In the genomic region with DNA sequence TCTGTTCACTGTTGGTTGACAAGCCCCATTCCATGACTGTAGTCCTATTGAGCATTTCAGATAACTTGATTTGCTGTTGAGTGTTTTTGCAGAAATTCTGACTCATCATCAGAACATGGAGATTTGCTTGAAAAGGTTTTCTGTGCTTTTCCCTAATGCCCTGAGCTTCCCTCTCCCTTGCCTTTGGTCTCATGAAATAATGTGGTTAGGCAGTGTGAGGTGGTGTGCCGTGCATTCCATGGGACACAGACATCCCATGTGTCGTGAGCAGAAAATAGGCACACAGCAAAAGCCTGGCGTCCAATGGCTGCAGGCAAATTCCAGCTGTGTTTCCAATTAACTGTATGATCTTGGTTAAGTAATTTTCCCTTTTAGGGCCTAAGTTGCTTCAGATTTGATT, we compare ENCODE assay signal across 33 cellular contexts.
DNase-seq lines count a peak whose midpoint lies in the region; FAIRE-seq and TF ChIP-seq lines count a peak whose summit lies in the region.
"Had no signal": no experiment of that assay in that cellular context is flagged by ENCODE, and none has a peak within 500 bp of the region (broad histone marks: within the 10 kb centered on the region; RNA-seq: fewer than 3 reads in every experiment).

No MANE protein-coding gene starts in this region.

- H3K79me2 ChIP-seq in PC-9 (ENCODE audit: low read depth) (no peaks in the 10 kb centered on the region), keratinocyte (ENCODE audit: control insufficient read depth, insufficient read depth, low read length) (no peaks in the 10 kb centered on the region)

- H3F3A ChIP-seq in PC-9 (ENCODE audit: insufficient read depth, low read depth), result peaks cover 33% of the 10 kb centered on the region

- H4K20me1 ChIP-seq in PC-9 (ENCODE audit: insufficient read depth) (no peaks in the 10 kb centered on the region), keratinocyte (ENCODE audit: control insufficient read depth, extremely low read depth, insufficient read depth, low read length) (no peaks in the 10 kb centered on the region)

- TF ChIP-seq CTCF in AG10803 (conservative IDR thresholded peaks at IDR 0.05; ENCODE audit: low read length), result no peak
- TF ChIP-seq CTCF in PC-9 (conservative IDR thresholded peaks at IDR 0.05), result no peak
- no peak for TF ChIP-seq CTCF in astrocyte of the spinal cord (IDR thresholded peaks at IDR 0.05; ENCODE audit: low read depth, low read length)
- no peak for TF ChIP-seq CTCF in keratinocyte (optimal IDR thresholded peaks at IDR 0.05 in 1 of 3, IDR thresholded peaks at IDR 0.05 in 1 of 3, conservative IDR thresholded peaks at IDR 0.05 in 1 of 3; ENCODE audit: extremely low read depth in 1 of 3, insufficient read depth in 2 of 3, low read length in 3 of 3)

- no TSS peak for BruUV-seq in PC-9 (replicated peaks; lab: Mats Ljungman, UMichigan)

- peak; percentile 64 for DNase-seq in AG10803 (ENCODE audit: low read depth)
- DNase-seq in PC-9, result no peak
- DNase-seq in astrocyte of the spinal cord (ENCODE audit: low read depth, low spot score), result peak; percentile 27
- DNase-seq in keratinocyte (ENCODE audit: low read depth, low spot score), result no peak
- DNase-seq in DMS153 treated with DMSO at 0.1 percent for 48 hours (lab: John Stamatoyannopoulos, UW; ENCODE audit: unreplicated experiment), result no peak
- no peak for DNase-seq in T-helper 2 cell treated with Interferon-gamma antibody and Interleukin-4, amounts not matched to agents 5 μg/mL and 100 μg/mL, for 36 hours (ENCODE audit: low spot score)
- no peak for DNase-seq in stimulated activated CD4-positive, alpha-beta T cell treated with anti-CD3 and anti-CD28 coated beads, Interleukin-2, amount 100 ng/mL, for 48 hours
- DNase-seq in effector memory CD4-positive, alpha-beta T cell, result no peak
- DNase-seq: activated CD8-positive, alpha-beta memory T cell treated with anti-CD3 and anti-CD28 coated beads, Interleukin-2, amount 10 ng/mL, durations not matched to agents 7 days and 5 days; activated T-cell treated with anti-CD3 and anti-CD28 coated beads, Interleukin-2, amount 50 U/mL, for 72 hours; AML-193; body of pancreas; CD8-positive, alpha-beta T cell; dermis blood vessel endothelial cell; DMS 273 treated with DMSO at 0.1 percent for 48 hours; GF-D8; HCEC 1CT; immature natural killer cell; Kasumi-1; left lung; mesendoderm; MV-4-11; pancreas; Peyer's patch; SJCRH30; stimulated activated naive CD4-positive, alpha-beta T cell treated with Interleukin-2 at 50 U/mL for 16 hours; T-cell; testis had no signal

- peaks cover 29% of the 10 kb centered on the region for H3K27me3 Mint-ChIP-seq in T-helper 2 cell treated with Interferon-gamma antibody and Interleukin-4, amounts not matched to agents 5 μg/mL and 100 μg/mL, for 36 hours (ENCODE audit: low read depth)

- dilution Hi-C loops in keratinocyte (cut with MboI; ENCODE audit: extremely low pct_ligation_motif_present, low sequenced_read_pairs), result no loop called here

- H3K4me1 Mint-ChIP-seq in T-helper 2 cell treated with Interferon-gamma antibody and Interleukin-4, amounts not matched to agents 5 μg/mL and 100 μg/mL, for 36 hours (ENCODE audit: low read depth), result no peaks in the 10 kb centered on the region
- H3K4me1 Mint-ChIP-seq: activated CD8-positive, alpha-beta memory T cell treated with anti-CD3 and anti-CD28 coated beads, Interleukin-2, amount 10 ng/mL, durations not matched to agents 7 days and 5 days; immature natural killer cell had no signal

- POLR2A ChIA-PET in PC-9 (lab: Charles Lee; ENCODE audit: unreplicated experiment), result no interaction called here

- CTCF ChIA-PET in PC-9 (lab: Charles Lee), result no interaction called here

- H2AFZ ChIP-seq in PC-9 (no peak overlapping the region), keratinocyte (ENCODE audit: control insufficient read depth, low read length) (no peak overlapping the region)
- H2AFZ ChIP-seq: neural progenitor cell had no signal

- in situ Hi-C loops in astrocyte of the spinal cord (cut with HindIII; ENCODE audit: low sequenced_read_pairs), result no loop called here

- H3K4me3 ChIP-seq in AG10803 (ENCODE audit: low read length), result no peak overlapping the region
- 0 out of 2 replicates have a peak overlapping the region, but pooled peaks have one; percentile 7 for H3K4me3 ChIP-seq in PC-9
- no peak overlapping the region for H3K4me3 ChIP-seq in astrocyte of the spinal cord (ENCODE audit: low read depth, low read length)
- no peak overlapping the region for H3K4me3 ChIP-seq in keratinocyte (ENCODE audit: control insufficient read depth in 2 of 3, extremely low read depth in 1 of 3, insufficient read depth in 2 of 3, low read depth in 1 of 3, low read length in 3 of 3)
- H3K4me3 ChIP-seq in effector memory CD4-positive, alpha-beta T cell (ENCODE audit: insufficient read depth, low read depth, low read length, poor library complexity, severe bottlenecking), result no peak overlapping the region
- H3K4me3 ChIP-seq: body of pancreas, left lung, neural progenitor cell, pancreas, Peyer's patch, SJCRH30, skin epidermis, testis, vagina had no signal

- no peak overlapping the region for H3K9ac ChIP-seq in keratinocyte (ENCODE audit: control insufficient read depth, extremely low read depth, insufficient read depth, low read length)
- H3K9ac ChIP-seq: neural progenitor cell had no signal

- H3K9me2 ChIP-seq in PC-9 (ENCODE audit: insufficient read depth), result no peaks in the 10 kb centered on the region

- no peaks in the 10 kb centered on the region for H3K9me3 Mint-ChIP-seq in T-helper 2 cell treated with Interferon-gamma antibody and Interleukin-4, amounts not matched to agents 5 μg/mL and 100 μg/mL, for 36 hours
- H3K9me3 Mint-ChIP-seq: CD8-positive, alpha-beta T cell; immature natural killer cell; neural progenitor cell; T-cell had no signal

- no peaks in the 10 kb centered on the region for H3K27me3 ChIP-seq in PC-9 (ENCODE audit: insufficient read depth, low read depth)
- no peaks in the 10 kb centered on the region for H3K27me3 ChIP-seq in keratinocyte (ENCODE audit: control insufficient read depth, extremely low read depth, insufficient read depth, low read length)
- no peaks in the 10 kb centered on the region for H3K27me3 ChIP-seq in effector memory CD4-positive, alpha-beta T cell (replicated peaks; ENCODE audit: control insufficient read depth, insufficient read depth, low read length, poor library complexity, severe bottlenecking)
- H3K27me3 ChIP-seq: body of pancreas, left lung, neural progenitor cell, pancreas, Peyer's patch, SJCRH30, testis, vagina had no signal

- peak; percentile 87 for FAIRE-seq in keratinocyte (lab: Jason Lieb, UNC)
- FAIRE-seq: endometrium, HepG2, pancreas had no signal

- H3K9me1 ChIP-seq in keratinocyte (ENCODE audit: control insufficient read depth, extremely low read depth, insufficient read depth, low read length), result no peaks in the 10 kb centered on the region

- intact Hi-C loops in PC-9 (cut with micrococcal nuclease; ENCODE audit: unreplicated experiment), result loop anchor here (10.0 kb wide), 1 partner anchor 69 kb away; no protein-coding TSS in a partner anchor

- H3K9me3 ChIP-seq in PC-9 (ENCODE audit: insufficient read depth, low read depth) (peaks cover 23% of the 10 kb centered on the region; the same call in 1 of the 2 replicates), keratinocyte (ENCODE audit: control insufficient read depth, low read depth, low read length) (no peaks in the 10 kb centered on the region)
- no peaks in the 10 kb centered on the region for H3K9me3 ChIP-seq in effector memory CD4-positive, alpha-beta T cell (ENCODE audit: control insufficient read depth, low read length)
- H3K9me3 ChIP-seq: body of pancreas, left lung, pancreas, Peyer's patch, testis, vagina had no signal

- H3K4me1 ChIP-seq in PC-9 (replicated peaks; ENCODE audit: insufficient read depth) (peaks cover 40% of the 10 kb centered on the region), keratinocyte (ENCODE audit: control insufficient read depth, extremely low read depth, insufficient read depth, low read length) (peaks cover 22% of the 10 kb centered on the region)
- no peaks in the 10 kb centered on the region for H3K4me1 ChIP-seq in effector memory CD4-positive, alpha-beta T cell (ENCODE audit: control insufficient read depth, insufficient read depth, low read length, poor library complexity, severe bottlenecking)
- H3K4me1 ChIP-seq: body of pancreas, pancreas, Peyer's patch, testis, vagina had no signal

- H3K27ac Mint-ChIP-seq in T-helper 2 cell treated with Interferon-gamma antibody and Interleukin-4, amounts not matched to agents 5 μg/mL and 100 μg/mL, for 36 hours, result no peak overlapping the region
- H3K27ac Mint-ChIP-seq: activated CD8-positive, alpha-beta memory T cell treated with anti-CD3 and anti-CD28 coated beads, Interleukin-2, amount 10 ng/mL, durations not matched to agents 7 days and 5 days; activated T-cell treated with anti-CD3 and anti-CD28 coated beads, Interleukin-2, amount 50 U/mL, for 72 hours; CD8-positive, alpha-beta T cell; immature natural killer cell; neural progenitor cell; T-cell had no signal

- no peak overlapping the region for H3K4me3 Mint-ChIP-seq in T-helper 2 cell treated with Interferon-gamma antibody and Interleukin-4, amounts not matched to agents 5 μg/mL and 100 μg/mL, for 36 hours
- H3K4me3 Mint-ChIP-seq: activated CD8-positive, alpha-beta memory T cell treated with anti-CD3 and anti-CD28 coated beads, Interleukin-2, amount 10 ng/mL, durations not matched to agents 7 days and 5 days; activated T-cell treated with anti-CD3 and anti-CD28 coated beads, Interleukin-2, amount 50 U/mL, for 72 hours; CD8-positive, alpha-beta T cell; immature natural killer cell; neural progenitor cell; T-cell had no signal

- H3K4me2 ChIP-seq in PC-9 (peak overlapping the region; percentile 63), keratinocyte (ENCODE audit: control insufficient read depth, extremely low read depth, insufficient read depth, low read depth, low read length) (no peak overlapping the region)
- H3K4me2 ChIP-seq: neural progenitor cell had no signal

- H3K27ac ChIP-seq in PC-9 (peak overlapping the region; percentile 90), keratinocyte (ENCODE audit: control insufficient read depth, insufficient read depth, low read length) (no peak overlapping the region)
- no peak overlapping the region for H3K27ac ChIP-seq in effector memory CD4-positive, alpha-beta T cell (ENCODE audit: insufficient read depth, low read length, poor library complexity, severe bottlenecking)
- H3K27ac ChIP-seq: body of pancreas, left lung, neural progenitor cell, pancreas, Peyer's patch, SJCRH30, skin epidermis, testis, vagina had no signal

- H3K36me3 ChIP-seq in PC-9 (ENCODE audit: low read depth), result no peaks in the 10 kb centered on the region
- H3K36me3 ChIP-seq in keratinocyte (ENCODE audit: control insufficient read depth in 2 of 2, extremely low read depth in 1 of 2, insufficient read depth in 2 of 2, low read length in 2 of 2), result no peaks in the 10 kb centered on the region
- H3K36me3 ChIP-seq in effector memory CD4-positive, alpha-beta T cell (ENCODE audit: control insufficient read depth, insufficient read depth, low read length), result no peaks in the 10 kb centered on the region
- H3K36me3 ChIP-seq: left lung, neural progenitor cell, pancreas, Peyer's patch, SJCRH30, vagina had no signal

- no peaks in the 10 kb centered on the region for H3K36me3 Mint-ChIP-seq in T-helper 2 cell treated with Interferon-gamma antibody and Interleukin-4, amounts not matched to agents 5 μg/mL and 100 μg/mL, for 36 hours (ENCODE audit: low read depth)
- H3K36me3 Mint-ChIP-seq: activated CD8-positive, alpha-beta memory T cell treated with anti-CD3 and anti-CD28 coated beads, Interleukin-2, amount 10 ng/mL, durations not matched to agents 7 days and 5 days; CD8-positive, alpha-beta T cell; neural progenitor cell had no signal

Comparison
In these comparisons a context has a peak if more than half of its experiments do, and no peak if none do; other contexts are left out.
1. DNase-seq: peak in AG10803 (single experiment) and astrocyte of the spinal cord (single experiment); none in PC-9 (0 of 2), keratinocyte (single experiment), DMS153 treated with DMSO at 0.1 percent for 48 hours (single experiment), T-helper 2 cell treated with Interferon-gamma antibody and Interleukin-4, amounts not matched to agents 5 μg/mL and 100 μg/mL, for 36 hours (single experiment), stimulated activated CD4-positive, alpha-beta T cell treated with anti-CD3 and anti-CD28 coated beads, Interleukin-2, amount 100 ng/mL, for 48 hours (0 of 2) and effector memory CD4-positive, alpha-beta T cell (0 of 3).